In genomic region chr7:110130669-110131068, GRCh38 we compare ENCODE assay signal across 13 cellular contexts.
DNase-seq lines count a peak whose midpoint lies in the region; ATAC-seq and TF ChIP-seq lines count a peak whose summit lies in the region.
"Had no signal": no experiment of that assay in that cellular context is flagged by ENCODE, and none has a peak within 500 bp of the region (broad histone marks: within the 10 kb centered on the region; RNA-seq: fewer than 3 reads in every experiment).

No MANE protein-coding gene starts in this region.

- no peak overlapping the region for H3K27ac ChIP-seq in WERI-Rb-1
- H3K27ac ChIP-seq: parathyroid adenoma had no signal

- TF ChIP-seq CTCF in astrocyte of the cerebellum (IDR thresholded peaks at IDR 0.05; ENCODE audit: low read depth, low read length, missing control alignments) (peak; percentile 6), WERI-Rb-1 (IDR thresholded peaks at IDR 0.05; ENCODE audit: low read depth, low read length) (no peak)

- no peaks in the 10 kb centered on the region for H3K27me3 ChIP-seq in WERI-Rb-1 (ENCODE audit: insufficient read depth, low read depth, severe bottlenecking)

- H3K9me3 ChIP-seq in WERI-Rb-1 (ENCODE audit: severe bottlenecking), result no peaks in the 10 kb centered on the region

- DNase-seq in NCI-H1436 (lab: John Stamatoyannopoulos, UW) (peak; percentile 1), NCI-H1436 treated with DMSO at 0.1 percent for 48 hours (lab: John Stamatoyannopoulos, UW) (no peak), NCI-H1694 treated with DMSO at 0.1 percent for 48 hours (lab: John Stamatoyannopoulos, UW) (peak; percentile 37), astrocyte of the cerebellum (ENCODE audit: low read depth) (no peak), renal cortical epithelial cell (ENCODE audit: low read depth) (peak; percentile 6), WERI-Rb-1 (no peak), retina (no peak)
- DNase-seq: activated CD4-positive, CD25-positive, alpha-beta regulatory T cell treated with anti-CD3 and anti-CD28 coated beads, Interleukin-2, amount 50 U/mL, for 72 hours; activated T-cell treated with anti-CD3 and anti-CD28 coated beads, Interleukin-2, amount 50 U/mL, for 48 hours; NCI-H187 treated with DMSO at 0.1 percent for 48 hours; T-helper 1 cell had no signal

- in situ Hi-C loops in astrocyte of the cerebellum (cut with HindIII; ENCODE audit: low sequenced_read_pairs), result no loop called here

- H3K36me3 ChIP-seq in WERI-Rb-1, result no peaks in the 10 kb centered on the region

- H3K4me3 ChIP-seq in astrocyte of the cerebellum (ENCODE audit: low read depth, low read length) (no peak overlapping the region), WERI-Rb-1 (ENCODE audit: low read depth, low read length) (no peak overlapping the region)

- ATAC-seq in HG02981 (IDR thresholded peaks at IDR 0.05; ENCODE audit: unreplicated experiment), result no peak

Comparison
In these comparisons a context has a peak if more than half of its experiments do, and no peak if none do; other contexts are left out.
1. DNase-seq: peak in NCI-H1436 (single experiment), NCI-H1694 treated with DMSO at 0.1 percent for 48 hours (single experiment) and renal cortical epithelial cell (single experiment); none in NCI-H1436 treated with DMSO at 0.1 percent for 48 hours (single experiment), astrocyte of the cerebellum (single experiment), WERI-Rb-1 (single experiment) and retina (single experiment).